ENCODE assay signal across 1 cellular context in genomic region chr15:44536298-44536961, GRCh38.
TF ChIP-seq lines count a peak whose summit lies in the region.

No MANE protein-coding gene starts in this region.

TF ChIP-seq in HepG2, 621 proteins besides CTCF, POLR2A, EP300 and RAD21 (continued from another document and continues in another):
- TF ChIP-seq ZMAT3 (CRISPR knock-in tag; conservative IDR thresholded peaks at IDR 0.05) (peak; percentile 75), FOXC1 (CRISPR knock-in tag; IDR thresholded peaks at IDR 0.05; ENCODE audit: borderline replicate concordance) (no peak), ZNF607 (CRISPR knock-in tag; IDR thresholded peaks at IDR 0.05; ENCODE audit: borderline replicate concordance) (0 out of 2 replicates have a peak, but pooled peaks have one; percentile 22), ZNF792 (CRISPR knock-in tag; IDR thresholded peaks at IDR 0.05) (peak; percentile 69), ZNF331 (CRISPR knock-in tag; IDR thresholded peaks at IDR 0.05) (0 out of 2 replicates have a peak, but pooled peaks have one; percentile 23), ZNF503 (CRISPR knock-in tag; IDR thresholded peaks at IDR 0.05) (0 out of 2 replicates have a peak, but pooled peaks have one; percentile 26), TBL1XR1 (IDR thresholded peaks at IDR 0.05; ENCODE audit: borderline replicate concordance, low read length, partially characterized antibody) (no peak), FOXP1 (IDR thresholded peaks at IDR 0.05) (no peak), FOXP1 (CRISPR knock-in tag; IDR thresholded peaks at IDR 0.05) (peak; percentile 19; the same call in 1 of the 2 replicates), ZNF776 (CRISPR knock-in tag; IDR thresholded peaks at IDR 0.05) (no peak), PLSCR1 (CRISPR knock-in tag; IDR thresholded peaks at IDR 0.05; ENCODE audit: borderline replicate concordance) (no peak), AGO1 (IDR thresholded peaks at IDR 0.05; ENCODE audit: low read depth, low read length, poor library complexity, severe bottlenecking) (no peak), TEAD3 (CRISPR knock-in tag; optimal IDR thresholded peaks at IDR 0.05; ENCODE audit: borderline replicate concordance) (peak; percentile 5), ZNF230 (CRISPR knock-in tag; IDR thresholded peaks at IDR 0.05) (no peak; the same call in 1 of the 2 replicates), CENPBD1 (CRISPR knock-in tag; IDR thresholded peaks at IDR 0.05; ENCODE audit: borderline replicate concordance, low read depth) (no peak), SP5 (CRISPR knock-in tag; IDR thresholded peaks at IDR 0.05; ENCODE audit: borderline replicate concordance, low read depth) (peak; percentile 25; the same call in 1 of the 2 replicates), E2F5 (CRISPR knock-in tag; conservative IDR thresholded peaks at IDR 0.05) (peak; percentile 13; the same call in 1 of the 2 replicates), ZMYM4 (CRISPR knock-in tag; IDR thresholded peaks at IDR 0.05) (peak; percentile 47), GMEB1 (CRISPR knock-in tag; IDR thresholded peaks at IDR 0.05; ENCODE audit: borderline replicate concordance) (peak; percentile 15; the same call in 1 of the 2 replicates), HMGXB3 (CRISPR knock-in tag; IDR thresholded peaks at IDR 0.05; ENCODE audit: borderline replicate concordance) (no peak), GLI4 (CRISPR knock-in tag; IDR thresholded peaks at IDR 0.05; ENCODE audit: borderline replicate concordance) (peak; percentile 83; the same call in 1 of the 2 replicates), YEATS4 (CRISPR knock-in tag; IDR thresholded peaks at IDR 0.05; ENCODE audit: borderline replicate concordance) (peak; percentile 9; the same call in 1 of the 2 replicates), ZBTB1 (CRISPR knock-in tag; IDR thresholded peaks at IDR 0.05; ENCODE audit: borderline replicate concordance) (no peak), ONECUT2 (CRISPR knock-in tag; IDR thresholded peaks at IDR 0.05) (peak; percentile 10; the same call in 1 of the 2 replicates), ZNF576 (CRISPR knock-in tag; IDR thresholded peaks at IDR 0.05) (no peak), ZNF766 (CRISPR knock-in tag; IDR thresholded peaks at IDR 0.05; ENCODE audit: borderline replicate concordance) (peak; percentile 42; the same call in 1 of the 2 replicates), U2AF1 (optimal IDR thresholded peaks at IDR 0.05; ENCODE audit: low read depth, low read length) (no peak), ATAD3A (CRISPR knock-in tag; IDR thresholded peaks at IDR 0.05) (no peak), FLYWCH1 (CRISPR knock-in tag; IDR thresholded peaks at IDR 0.05) (no peak), ZNF747 (CRISPR knock-in tag; IDR thresholded peaks at IDR 0.05; ENCODE audit: borderline replicate concordance) (no peak; the same call in 1 of the 2 replicates), NFE2L2 (IDR thresholded peaks at IDR 0.05; ENCODE audit: low read length) (no peak)
- TF ChIP-seq, protein P1, sequence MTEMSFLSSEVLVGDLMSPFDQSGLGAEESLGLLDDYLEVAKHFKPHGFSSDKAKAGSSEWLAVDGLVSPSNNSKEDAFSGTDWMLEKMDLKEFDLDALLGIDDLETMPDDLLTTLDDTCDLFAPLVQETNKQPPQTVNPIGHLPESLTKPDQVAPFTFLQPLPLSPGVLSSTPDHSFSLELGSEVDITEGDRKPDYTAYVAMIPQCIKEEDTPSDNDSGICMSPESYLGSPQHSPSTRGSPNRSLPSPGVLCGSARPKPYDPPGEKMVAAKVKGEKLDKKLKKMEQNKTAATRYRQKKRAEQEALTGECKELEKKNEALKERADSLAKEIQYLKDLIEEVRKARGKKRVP (CRISPR knock-in tag; IDR thresholded peaks at IDR 0.05) = 0 out of 4 replicates have a peak, but pooled peaks of 1 of the 2 experiments have one; percentile 23
- TF ChIP-seq, protein P2, sequence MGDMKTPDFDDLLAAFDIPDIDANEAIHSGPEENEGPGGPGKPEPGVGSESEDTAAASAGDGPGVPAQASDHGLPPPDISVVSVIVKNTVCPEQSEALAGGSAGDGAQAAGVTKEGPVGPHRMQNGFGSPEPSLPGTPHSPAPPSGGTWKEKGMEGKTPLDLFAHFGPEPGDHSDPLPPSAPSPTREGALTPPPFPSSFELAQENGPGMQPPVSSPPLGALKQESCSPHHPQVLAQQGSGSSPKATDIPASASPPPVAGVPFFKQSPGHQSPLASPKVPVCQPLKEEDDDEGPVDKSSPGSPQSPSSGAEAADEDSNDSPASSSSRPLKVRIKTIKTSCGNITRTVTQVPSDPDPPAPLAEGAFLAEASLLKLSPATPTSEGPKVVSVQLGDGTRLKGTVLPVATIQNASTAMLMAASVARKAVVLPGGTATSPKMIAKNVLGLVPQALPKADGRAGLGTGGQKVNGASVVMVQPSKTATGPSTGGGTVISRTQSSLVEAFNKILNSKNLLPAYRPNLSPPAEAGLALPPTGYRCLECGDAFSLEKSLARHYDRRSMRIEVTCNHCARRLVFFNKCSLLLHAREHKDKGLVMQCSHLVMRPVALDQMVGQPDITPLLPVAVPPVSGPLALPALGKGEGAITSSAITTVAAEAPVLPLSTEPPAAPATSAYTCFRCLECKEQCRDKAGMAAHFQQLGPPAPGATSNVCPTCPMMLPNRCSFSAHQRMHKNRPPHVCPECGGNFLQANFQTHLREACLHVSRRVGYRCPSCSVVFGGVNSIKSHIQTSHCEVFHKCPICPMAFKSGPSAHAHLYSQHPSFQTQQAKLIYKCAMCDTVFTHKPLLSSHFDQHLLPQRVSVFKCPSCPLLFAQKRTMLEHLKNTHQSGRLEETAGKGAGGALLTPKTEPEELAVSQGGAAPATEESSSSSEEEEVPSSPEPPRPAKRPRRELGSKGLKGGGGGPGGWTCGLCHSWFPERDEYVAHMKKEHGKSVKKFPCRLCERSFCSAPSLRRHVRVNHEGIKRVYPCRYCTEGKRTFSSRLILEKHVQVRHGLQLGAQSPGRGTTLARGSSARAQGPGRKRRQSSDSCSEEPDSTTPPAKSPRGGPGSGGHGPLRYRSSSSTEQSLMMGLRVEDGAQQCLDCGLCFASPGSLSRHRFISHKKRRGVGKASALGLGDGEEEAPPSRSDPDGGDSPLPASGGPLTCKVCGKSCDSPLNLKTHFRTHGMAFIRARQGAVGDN (CRISPR knock-in tag; IDR thresholded peaks at IDR 0.05) = peak; percentile 89
